ENCODE assay signal across 16 cellular contexts in the genomic region with DNA sequence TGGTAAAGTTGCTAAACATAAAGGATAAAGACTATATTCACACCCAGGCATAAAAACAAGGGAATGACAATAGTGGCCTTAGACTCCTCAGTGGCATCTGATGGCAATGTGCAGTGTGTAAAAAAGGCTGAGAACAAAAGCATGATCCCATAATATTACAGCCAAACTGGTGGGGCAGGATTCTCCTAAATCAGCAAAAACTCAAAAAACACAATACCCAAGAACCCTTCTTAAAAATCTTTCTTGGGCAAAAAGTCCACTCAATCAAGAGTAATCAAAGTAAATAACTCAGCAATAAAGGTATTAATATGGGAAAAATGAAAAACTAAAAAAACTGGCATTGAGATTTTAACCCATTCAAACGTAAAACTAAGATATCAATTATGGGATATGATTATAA. TPM values are rescaled to one million over a fixed set of nuclear protein-coding genes. Genes with fewer than 3 reads are reported as not detected.
DNase-seq lines count a peak whose midpoint lies in the region; TF ChIP-seq lines count a peak whose summit lies in the region.
"Had no signal": no experiment of that assay in that cellular context is flagged by ENCODE, and none has a peak within 500 bp of the region (broad histone marks: within the 10 kb centered on the region; RNA-seq: fewer than 3 reads in every experiment).

No MANE protein-coding gene starts in this region.

- no peak overlapping the region for H3K27ac Mint-ChIP-seq in activated naive CD4-positive, alpha-beta T cell treated with anti-CD3 and anti-CD28 coated beads, Interleukin-2, amount 10 ng/mL, durations not matched to agents 7 days and 5 days

- H3K4me1 ChIP-seq in OCI-LY1 (ENCODE audit: insufficient read depth, low read length, severe bottlenecking) = peaks cover 27% of the 10 kb centered on the region
- peaks cover 16% of the 10 kb centered on the region for H3K4me1 ChIP-seq in mammary epithelial cell (ENCODE audit: insufficient read depth, low read length)

- H3K9ac ChIP-seq in OCI-LY1 (ENCODE audit: low read length) (no peak overlapping the region), mammary epithelial cell (ENCODE audit: insufficient read depth, low read length) (no peak overlapping the region)

- H3K79me2 ChIP-seq in OCI-LY1 (ENCODE audit: insufficient read depth, low read length) (no peaks in the 10 kb centered on the region), mammary epithelial cell (ENCODE audit: insufficient read depth, low read length) (peaks cover 44% of the 10 kb centered on the region)

- H2AFZ ChIP-seq in OCI-LY1 (ENCODE audit: low read length) = no peak overlapping the region
- H2AFZ ChIP-seq in mammary epithelial cell (ENCODE audit: low read depth, low read length) = no peak overlapping the region

- H3K36me3 ChIP-seq in OCI-LY1 (ENCODE audit: insufficient read depth, low read length) = peaks cover 17% of the 10 kb centered on the region
- no peaks in the 10 kb centered on the region for H3K36me3 ChIP-seq in mammary epithelial cell (ENCODE audit: insufficient read depth, low read length)

- DNase-seq in activated naive CD4-positive, alpha-beta T cell treated with anti-CD3 and anti-CD28 coated beads, Interleukin-2, amount 10 ng/mL, durations not matched to agents 7 days and 5 days = no peak
- DNase-seq in activated naive CD4-positive, alpha-beta T cell treated with Interleukin-2 at 50 U/mL for 16 hours = no peak
- DNase-seq in mammary epithelial cell = no peak
- DNase-seq in pons (ENCODE audit: low spot score) = peak; percentile 31
- DNase-seq in NOMO-1 (lab: John Stamatoyannopoulos, UW; ENCODE audit: unreplicated experiment in 2 of 2) = no peak
- no peak for DNase-seq in activated gamma-delta T cell treated with Interleukin-2 at 50 U/mL for 16 hours
- DNase-seq in NCI-H2029 treated with DMSO at 0.1 percent for 48 hours (lab: John Stamatoyannopoulos, UW) = no peak
- DNase-seq: activated CD4-positive, alpha-beta T cell treated with anti-CD3 and anti-CD28 coated beads, Interleukin-2, amount 50 U/mL, for 48 hours; activated effector memory CD4-positive, alpha-beta T cell treated with Interleukin-2 at 50 U/mL for 16 hours; Calu3; left cardiac atrium; midbrain; NCI-H2081 treated with DMSO at 0.1 percent for 48 hours; NCI-H526 treated with DMSO at 0.1 percent for 48 hours; nucleus accumbens had no signal

- CTCF ChIA-PET in activated naive CD4-positive, alpha-beta T cell treated with anti-CD3 and anti-CD28 coated beads, Interleukin-2, amount 10 ng/mL, durations not matched to agents 7 days and 5 days (lab: Charles Lee) = no interaction called here
- CTCF ChIA-PET in mammary epithelial cell (lab: Charles Lee; ENCODE audit: low non-redundant PET) = no interaction called here

- H3K9me3 Mint-ChIP-seq in activated naive CD4-positive, alpha-beta T cell treated with anti-CD3 and anti-CD28 coated beads, Interleukin-2, amount 10 ng/mL, durations not matched to agents 7 days and 5 days = no peaks in the 10 kb centered on the region

- no peaks in the 10 kb centered on the region for H3F3A ChIP-seq in OCI-LY1 (ENCODE audit: insufficient read depth, low read length)

- TF ChIP-seq CTCF in OCI-LY1 (IDR thresholded peaks at IDR 0.05; ENCODE audit: low read length) (no peak), mammary epithelial cell (conservative IDR thresholded peaks at IDR 0.05 in 1 of 2, IDR thresholded peaks at IDR 0.05 in 1 of 2; ENCODE audit: extremely low read depth in 1 of 2, insufficient read depth in 1 of 2, low read depth in 1 of 2, low read length in 2 of 2) (no peak)

- no peaks in the 10 kb centered on the region for H3K27me3 Mint-ChIP-seq in activated naive CD4-positive, alpha-beta T cell treated with anti-CD3 and anti-CD28 coated beads, Interleukin-2, amount 10 ng/mL, durations not matched to agents 7 days and 5 days

- H4K20me1 ChIP-seq in OCI-LY1 (ENCODE audit: insufficient read depth, low read length) (no peaks in the 10 kb centered on the region), mammary epithelial cell (ENCODE audit: insufficient read depth, low read length) (no peaks in the 10 kb centered on the region)

- H3K27me3 ChIP-seq in OCI-LY1 (ENCODE audit: insufficient read depth, low read length) = no peaks in the 10 kb centered on the region
- no peaks in the 10 kb centered on the region for H3K27me3 ChIP-seq in mammary epithelial cell (ENCODE audit: insufficient read depth, low read length)

- dilution Hi-C loops in mammary epithelial cell (cut with HindIII; ENCODE audit: low sequenced_read_pairs) = no loop called here

- peaks cover 12% of the 10 kb centered on the region for H3K36me3 Mint-ChIP-seq in activated naive CD4-positive, alpha-beta T cell treated with anti-CD3 and anti-CD28 coated beads, Interleukin-2, amount 10 ng/mL, durations not matched to agents 7 days and 5 days

- H3K9me3 ChIP-seq in OCI-LY1 (ENCODE audit: low read length) = peaks cover 4% of the 10 kb centered on the region; the same call in 1 of the 2 replicates
- H3K9me3 ChIP-seq in mammary epithelial cell (replicated peaks; ENCODE audit: insufficient read depth, low read length) = no peaks in the 10 kb centered on the region

- H3K4me3 ChIP-seq in OCI-LY1 (ENCODE audit: low read depth, low read length, poor library complexity, severe bottlenecking) = peak overlapping the region; percentile 87
- no peak overlapping the region for H3K4me3 ChIP-seq in mammary epithelial cell (replicated peaks in 1 of 3; ENCODE audit: insufficient read depth in 1 of 3, low read depth in 2 of 3, low read length in 3 of 3)

- H3K27ac ChIP-seq in OCI-LY1 (ENCODE audit: low read depth, low read length, poor library complexity, severe bottlenecking) (no peak overlapping the region), mammary epithelial cell (ENCODE audit: insufficient read depth, low read depth, low read length) (no peak overlapping the region)

- intact Hi-C loops in mammary epithelial cell (cut with micrococcal nuclease) = no loop called here

- peak overlapping the region; percentile 16 for H3K4me3 Mint-ChIP-seq in activated naive CD4-positive, alpha-beta T cell treated with anti-CD3 and anti-CD28 coated beads, Interleukin-2, amount 10 ng/mL, durations not matched to agents 7 days and 5 days

- H3K4me2 ChIP-seq in OCI-LY1 (ENCODE audit: low read length) (peak overlapping the region; percentile 99), mammary epithelial cell (ENCODE audit: insufficient read depth, low read depth, low read length) (peak overlapping the region; percentile 70)

- no TSS peak for BruUV-seq in mammary epithelial cell (replicated peaks; lab: Mats Ljungman, UMichigan)

- in situ Hi-C loops in mammary epithelial cell (cut with MboI; ENCODE audit: low sequenced_read_pairs in 2 of 2) = no loop called here

- H3K4me1 Mint-ChIP-seq in activated naive CD4-positive, alpha-beta T cell treated with anti-CD3 and anti-CD28 coated beads, Interleukin-2, amount 10 ng/mL, durations not matched to agents 7 days and 5 days = peaks cover 40% of the 10 kb centered on the region

- WGBS in mammary epithelial cell (ENCODE audit: low coverage, missing lambda C conversion rate) = 100% methylated on average over 1 of the region's 1 CpG

- no peaks in the 10 kb centered on the region for H3K9me2 ChIP-seq in OCI-LY1 (ENCODE audit: low read depth, low read length)

RNA-seq across cellular contexts. Expression of gene MOCS2, which starts 1.6 kb away (rescaled TPM):
- total RNA-seq in mammary epithelial cell = 10 to 100 TPM; 32.0 to 43.1 TPM
- 39.8 TPM for polyA plus RNA-seq in mammary epithelial cell
- polyA minus RNA-seq in mammary epithelial cell = 39.5 TPM
